ENCODE assay signal across 10 cellular contexts in genomic region chrX:106791495-106791894, GRCh38. TPM values are rescaled to one million over a fixed set of nuclear protein-coding genes. Genes with fewer than 3 reads are reported as not detected.
DNase-seq lines count a peak whose midpoint lies in the region; ATAC-seq and TF ChIP-seq lines count a peak whose summit lies in the region.
"Had no signal": no experiment of that assay in that cellular context is flagged by ENCODE, and none has a peak within 500 bp of the region (broad histone marks: within the 10 kb centered on the region; RNA-seq: fewer than 3 reads in every experiment).

No MANE protein-coding gene starts in this region.

- no peaks in the 10 kb centered on the region for H3K79me2 ChIP-seq in Loucy (ENCODE audit: insufficient read depth, low read length)

- no peak for TF ChIP-seq CTCF in GM12865 (IDR thresholded peaks at IDR 0.05; ENCODE audit: insufficient read depth, low read depth, low read length, missing control alignments)
- TF ChIP-seq CTCF in Loucy (conservative IDR thresholded peaks at IDR 0.05; ENCODE audit: low read length), result peak; percentile 50
- peak; percentile 15 for TF ChIP-seq CTCF in nephron progenitor cell (IDR thresholded peaks at IDR 0.05)

- H3K36me3 ChIP-seq in Loucy (ENCODE audit: insufficient read depth, low read length), result no peaks in the 10 kb centered on the region
- H3K36me3 ChIP-seq: WERI-Rb-1 had no signal

- peaks cover 4% of the 10 kb centered on the region for H3K27me3 Mint-ChIP-seq in nephron progenitor cell (ENCODE audit: low read depth, poor library complexity)

- no peak overlapping the region for H3K4me3 Mint-ChIP-seq in nephron progenitor cell

- no peaks in the 10 kb centered on the region for H3F3A ChIP-seq in Loucy (ENCODE audit: low read depth)

- no peaks in the 10 kb centered on the region for H3K4me1 ChIP-seq in Loucy (ENCODE audit: insufficient read depth, low read length, poor library complexity, severe bottlenecking)

- H3K4me1 Mint-ChIP-seq in nephron progenitor cell, result no peaks in the 10 kb centered on the region

- H3K36me3 Mint-ChIP-seq in nephron progenitor cell (ENCODE audit: low read depth), result no peaks in the 10 kb centered on the region
- H3K36me3 Mint-ChIP-seq: activated naive CD4-positive, alpha-beta T cell treated with anti-CD3 and anti-CD28 coated beads, Interleukin-2, amount 50 U/mL, for 72 hours had no signal

- H3K4me3 ChIP-seq in GM12865 (ENCODE audit: low read depth, low read length), result no peak overlapping the region
- H3K4me3 ChIP-seq in Loucy (ENCODE audit: low read length, poor library complexity, severe bottlenecking), result no peak overlapping the region

- ATAC-seq in GM21576 (IDR thresholded peaks at IDR 0.05; ENCODE audit: unreplicated experiment) (no peak), HG02642 (IDR thresholded peaks at IDR 0.05; ENCODE audit: poor library complexity, unreplicated experiment) (no peak)
- ATAC-seq: activated naive CD4-positive, alpha-beta T cell treated with anti-CD3 and anti-CD28 coated beads, Interleukin-2, amount 50 U/mL, for 72 hours had no signal

- H3K9ac ChIP-seq in Loucy (ENCODE audit: low read depth, low read length, poor library complexity, severe bottlenecking), result no peak overlapping the region

- no peaks in the 10 kb centered on the region for H3K27me3 ChIP-seq in Loucy (ENCODE audit: insufficient read depth, low read length, poor library complexity, severe bottlenecking)

- no peak overlapping the region for H3K27ac Mint-ChIP-seq in nephron progenitor cell
- H3K27ac Mint-ChIP-seq: activated naive CD4-positive, alpha-beta T cell treated with anti-CD3 and anti-CD28 coated beads, Interleukin-2, amount 50 U/mL, for 72 hours had no signal

- no peaks in the 10 kb centered on the region for H4K20me1 ChIP-seq in Loucy (ENCODE audit: insufficient read depth, low read length, poor library complexity, severe bottlenecking)

- H3K4me2 ChIP-seq in Loucy (ENCODE audit: low read depth, low read length, poor library complexity, severe bottlenecking), result no peak overlapping the region

- DNase-seq in GM12865 (ENCODE audit: low read depth) (peak; percentile 11), dermis blood vessel endothelial cell (peak; percentile 15), nephron progenitor cell (no peak), Ammon's horn (ENCODE audit: low spot score) (no peak)
- DNase-seq: stimulated activated CD4-positive, alpha-beta T cell treated with anti-CD3 and anti-CD28 coated beads, Interleukin-1b, Interleukin-23, amount 100 ng/mL, for 48 hours; WERI-Rb-1 had no signal

- H3K9me3 Mint-ChIP-seq in nephron progenitor cell, result no peaks in the 10 kb centered on the region
- H3K9me3 Mint-ChIP-seq: activated naive CD4-positive, alpha-beta T cell treated with anti-CD3 and anti-CD28 coated beads, Interleukin-2, amount 50 U/mL, for 72 hours had no signal

- H3K9me3 ChIP-seq in Loucy (ENCODE audit: insufficient read depth, low read depth, low read length), result no peaks in the 10 kb centered on the region

- no peaks in the 10 kb centered on the region for H3K9me2 ChIP-seq in Loucy (replicated peaks; ENCODE audit: low read depth, low read length)

- no peak overlapping the region for H2AFZ ChIP-seq in Loucy (ENCODE audit: low read length)

RNA-seq across cellular contexts. Expression of gene TBC1D8B, which starts 11.0 kb away (rescaled TPM):
- 4.6 and 7.9 TPM in 2 replicates for total RNA-seq in dermis blood vessel endothelial cell

Comparison
In these comparisons a context has a peak if more than half of its experiments do, and no peak if none do; other contexts are left out.
1. DNase-seq: peak in GM12865 (single experiment) and dermis blood vessel endothelial cell (single experiment); none in nephron progenitor cell (single experiment) and Ammon's horn (single experiment).